8 cellular contexts compared by ENCODE assay signal in genomic region chr19:10332965-10333757, GRCh38. TPM values are rescaled to one million over a fixed set of nuclear protein-coding genes. Genes with fewer than 3 reads are reported as not detected.
DNase-seq lines count a peak whose midpoint lies in the region; TF ChIP-seq lines count a peak whose summit lies in the region.

Gene RAVER1 (minus strand): TSS chr19:10333529. CDS start chr19:10333507, 22 bp downstream.

- no peaks in the 10 kb centered on the region; the same call in none of the 2 replicates for H3K27me3 Mint-ChIP-seq in HFFc6 (ENCODE audit: insufficient read depth)

- H3K27me3 ChIP-seq in neuron (ENCODE audit: insufficient read depth, low read length): no peaks in the 10 kb centered on the region

- DNase-seq in GM04504 (ENCODE audit: low read depth) (peak; percentile 94), HFFc6 (peak; percentile 95), NAMALWA (ENCODE audit: low spot score) (peak; percentile 97), SK-MEL-5 (ENCODE audit: low read depth, low spot score) (peak; percentile 94), foreskin fibroblast (peak; percentile 97 to 99), stromal cell of bone marrow (ENCODE audit: low read depth) (peak; percentile 93)
- peak; percentile 89 to 97 (median 94) for DNase-seq in activated naive CD4-positive, alpha-beta T cell (lab: John Stamatoyannopoulos, UW)

- no peak; the same call in 1 of the 2 replicates for TF ChIP-seq CTCF in HFFc6 (IDR thresholded peaks at IDR 0.05)
- TF ChIP-seq CTCF in foreskin fibroblast (IDR thresholded peaks at IDR 0.05; ENCODE audit: low read depth, low read length): no peak

- H3K9me3 ChIP-seq in neuron (ENCODE audit: low read length): no peaks in the 10 kb centered on the region

- peak within 1 kb of the TSS; percentile 99 for H3K4me3 Mint-ChIP-seq in HFFc6

- H3K4me3 ChIP-seq in foreskin fibroblast (ENCODE audit: low read depth in 1 of 2, low read length in 2 of 2): peak within 1 kb of the TSS; percentile 90
- peak within 1 kb of the TSS; percentile 79 for H3K4me3 ChIP-seq in neuron (ENCODE audit: low read length)

- peaks cover 26% of the 10 kb centered on the region for H3K36me3 ChIP-seq in neuron (ENCODE audit: insufficient read depth, low read length)

- peaks cover 12% of the 10 kb centered on the region for H3K4me1 ChIP-seq in neuron (ENCODE audit: insufficient read depth, low read length)

- in situ Hi-C loops in SK-MEL-5 (cut with HindIII; ENCODE audit: low pct_unique_long_range_greater_than_20kb, low sequenced_read_pairs): no loop called here

- peak within 1 kb of the TSS; percentile 97 for H3K27ac Mint-ChIP-seq in HFFc6

- H3K9me3 Mint-ChIP-seq in HFFc6: no peaks in the 10 kb centered on the region

- H3K36me3 Mint-ChIP-seq in HFFc6 (ENCODE audit: low read depth): peaks cover 16% of the 10 kb centered on the region; the same call in 1 of the 2 replicates

- H3K4me1 Mint-ChIP-seq in HFFc6 (ENCODE audit: low read depth): peaks cover 17% of the 10 kb centered on the region

- H2AFZ ChIP-seq in neuron (ENCODE audit: low read depth, low read length): peak within 1 kb of the TSS; percentile 20

RNA-seq across cellular contexts. Expression of gene RAVER1, which starts in this region (rescaled TPM):
- total RNA-seq in HFFc6 (2021; fragmentation: NEBNext Ultra II Directional; extraction: Animal tissue kit (Norgen Biotek cat#: 25700)): 10 to 100 TPM; 52.1 to 58.3 (median 55.6) TPM
- total RNA-seq in SK-MEL-5 (2014; rRNA removed; shearing (Covaris generic)): 7.3 and 8.1 TPM in 2 replicates
- 53.1 and 57.3 TPM in 2 replicates for polyA plus RNA-seq in SK-MEL-5 (2015; cell fraction: cytosol; rRNA removed)
- polyA plus RNA-seq in SK-MEL-5 (2015; cell fraction: nucleus; rRNA removed): 24.1 and 25.0 TPM in 2 replicates

Comparison
In these comparisons a context has a peak if more than half of its experiments do, and no peak if none do; other contexts are left out.
1. Peak in every context shown above with its lines: DNase-seq and H3K4me3 ChIP-seq.